In genomic region chr2:224966663-224967062, GRCh38 we compare ENCODE assay signal across 17 cellular contexts.
"Had no signal": no experiment of that assay in that cellular context is flagged by ENCODE, and none has a peak within 500 bp of the region (broad histone marks: within the 10 kb centered on the region; RNA-seq: fewer than 3 reads in every experiment).

No MANE protein-coding gene starts in this region.

- H3K4me1 Mint-ChIP-seq: nephron progenitor cell had no signal

- ATAC-seq: activated CD8-positive, alpha-beta memory T cell treated with anti-CD3 and anti-CD28 coated beads, Interleukin-2, amount 10 ng/mL, durations not matched to agents 7 days and 5 days; foreskin keratinocyte; left lobe of liver; sciatic nerve; stimulated activated effector memory CD8-positive, alpha-beta T cell treated with anti-CD3 and anti-CD28 coated beads, Interleukin-12 subunit alpha, Interleukin-12 subunit beta, amount 100 ng/mL, for 72 hours had no signal

- H3K4me3 Mint-ChIP-seq: activated CD4-positive, alpha-beta memory T cell treated with anti-CD3 and anti-CD28 coated beads, Interleukin-2, amount 10 ng/mL, durations not matched to agents 7 days and 5 days; activated CD8-positive, alpha-beta memory T cell treated with anti-CD3 and anti-CD28 coated beads, Interleukin-2, amount 10 ng/mL, durations not matched to agents 7 days and 5 days; activated naive CD8-positive, alpha-beta T cell treated with anti-CD3 and anti-CD28 coated beads, Interleukin-2, amount 10 ng/mL, durations not matched to agents 7 days and 5 days; central memory CD8-positive, alpha-beta T cell; nephron progenitor cell; stimulated activated effector memory CD8-positive, alpha-beta T cell treated with anti-CD3 and anti-CD28 coated beads, Interleukin-12 subunit alpha, Interleukin-12 subunit beta, amount 100 ng/mL, for 72 hours had no signal

- DNase-seq: activated CD4-positive, alpha-beta memory T cell treated with anti-CD3 and anti-CD28 coated beads, Interleukin-2, amount 10 ng/mL, durations not matched to agents 7 days and 5 days; activated CD4-positive, alpha-beta T cell treated with anti-CD3 and anti-CD28 coated beads for 48 hours; activated CD4-positive, CD25-positive, alpha-beta regulatory T cell; activated CD8-positive, alpha-beta memory T cell treated with anti-CD3 and anti-CD28 coated beads, Interleukin-2, amount 10 ng/mL, durations not matched to agents 7 days and 5 days; activated naive CD8-positive, alpha-beta T cell treated with anti-CD3 and anti-CD28 coated beads, Interleukin-2, amount 10 ng/mL, durations not matched to agents 7 days and 5 days; anterior cingulate cortex; brain microvascular endothelial cell; foreskin keratinocyte; nephron progenitor cell; nucleus accumbens; stimulated activated CD4-positive, alpha-beta T cell treated with anti-CD3 and anti-CD28 coated beads, Interleukin-4, amount 100 ng/mL, for 24 hours; T-helper 2 cell; testis had no signal

- H3K27ac Mint-ChIP-seq: activated CD4-positive, alpha-beta memory T cell treated with anti-CD3 and anti-CD28 coated beads, Interleukin-2, amount 10 ng/mL, durations not matched to agents 7 days and 5 days; activated CD8-positive, alpha-beta memory T cell treated with anti-CD3 and anti-CD28 coated beads, Interleukin-2, amount 10 ng/mL, durations not matched to agents 7 days and 5 days; activated naive CD8-positive, alpha-beta T cell treated with anti-CD3 and anti-CD28 coated beads, Interleukin-2, amount 10 ng/mL, durations not matched to agents 7 days and 5 days; nephron progenitor cell; stimulated activated effector memory CD8-positive, alpha-beta T cell treated with anti-CD3 and anti-CD28 coated beads, Interleukin-12 subunit alpha, Interleukin-12 subunit beta, amount 100 ng/mL, for 72 hours had no signal

- H3K27me3 Mint-ChIP-seq: activated CD4-positive, alpha-beta memory T cell treated with anti-CD3 and anti-CD28 coated beads, Interleukin-2, amount 10 ng/mL, durations not matched to agents 7 days and 5 days; activated CD8-positive, alpha-beta memory T cell treated with anti-CD3 and anti-CD28 coated beads, Interleukin-2, amount 10 ng/mL, durations not matched to agents 7 days and 5 days; activated naive CD8-positive, alpha-beta T cell treated with anti-CD3 and anti-CD28 coated beads, Interleukin-2, amount 10 ng/mL, durations not matched to agents 7 days and 5 days; central memory CD8-positive, alpha-beta T cell had no signal

- H3K9me3 Mint-ChIP-seq: activated naive CD8-positive, alpha-beta T cell treated with anti-CD3 and anti-CD28 coated beads, Interleukin-2, amount 10 ng/mL, durations not matched to agents 7 days and 5 days; central memory CD8-positive, alpha-beta T cell; nephron progenitor cell; stimulated activated effector memory CD8-positive, alpha-beta T cell treated with anti-CD3 and anti-CD28 coated beads, Interleukin-12 subunit alpha, Interleukin-12 subunit beta, amount 100 ng/mL, for 72 hours had no signal
